30 cellular contexts compared by ENCODE assay signal in the genomic region with DNA sequence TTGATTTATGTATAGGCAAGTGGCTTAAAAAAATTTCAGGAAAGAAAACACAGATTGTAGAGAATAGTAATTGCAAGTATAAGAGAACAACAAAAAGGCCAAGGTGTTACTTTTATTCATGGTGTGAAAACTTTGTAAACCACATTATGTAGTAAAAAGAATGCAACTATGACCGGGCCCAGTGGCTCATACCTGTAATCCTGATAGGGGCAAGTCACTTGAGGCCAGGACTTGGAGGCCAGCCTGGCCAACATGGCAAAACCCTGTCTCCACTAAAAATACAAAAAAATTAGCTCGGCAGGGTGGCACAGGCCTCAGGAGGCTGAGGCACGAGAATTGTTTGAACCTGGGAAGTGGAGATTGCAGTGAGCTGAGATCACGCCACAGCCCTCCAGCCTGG.
"Had no signal": no experiment of that assay in that cellular context is flagged by ENCODE, and none has a peak within 500 bp of the region (broad histone marks: within the 10 kb centered on the region; RNA-seq: fewer than 3 reads in every experiment).

No MANE protein-coding gene starts in this region.

- H3K4me3 ChIP-seq: ovary, psoas muscle, right lobe of liver, sigmoid colon, stomach, thoracic aorta, thyroid gland, tibial nerve, upper lobe of right lung, uterus had no signal

- H3K4me1 Mint-ChIP-seq: naive B cell; nephron progenitor cell; stimulated activated effector memory CD8-positive, alpha-beta T cell treated with anti-CD3 and anti-CD28 coated beads, Interleukin-12 subunit alpha, Interleukin-12 subunit beta, amount 100 ng/mL, for 72 hours; stimulated activated naive B cell treated with anti-CD40 and anti-IgM and Interleukin-4, amounts not matched to agents 10 μg/mL and 1 μg/mL and 100 μg/mL, for 72 hours had no signal

- H3K4me1 ChIP-seq: parathyroid adenoma, psoas muscle, right lobe of liver, sigmoid colon, stomach, thyroid gland, tibial nerve, upper lobe of right lung, uterus had no signal

- H3K9me3 Mint-ChIP-seq: stimulated activated effector memory CD8-positive, alpha-beta T cell treated with anti-CD3 and anti-CD28 coated beads, Interleukin-12 subunit alpha, Interleukin-12 subunit beta, amount 100 ng/mL, for 72 hours; stimulated activated naive B cell treated with anti-CD40 and anti-IgM and Interleukin-4, amounts not matched to agents 10 μg/mL and 1 μg/mL and 100 μg/mL, for 72 hours; stimulated activated naive CD8-positive, alpha-beta T cell treated with anti-CD3 and anti-CD28 coated beads, Interleukin-15, Interleukin-2, amounts not matched to agents 100 ng/mL and 50 ng/mL, for 24 hours had no signal

- DNase-seq: naive B cell; naive thymus-derived CD8-positive, alpha-beta T cell; nephron progenitor cell; nucleus accumbens; ovary; posterior cingulate gyrus; psoas muscle; right cardiac atrium; right lobe of liver; sigmoid colon; small intestine; stimulated activated CD4-positive, alpha-beta T cell treated with anti-CD3 and anti-CD28 coated beads, Interleukin-15, amount 100 ng/mL, for 24 hours; stimulated activated CD4-positive, alpha-beta T cell treated with anti-CD3 and anti-CD28 coated beads, Interleukin-2, amount 100 ng/mL, for 24 hours; stimulated activated CD4-positive, alpha-beta T cell treated with anti-CD3 and anti-CD28 coated beads, Interleukin-2, amount 100 ng/mL, for 48 hours; stimulated activated CD4-positive, alpha-beta T cell treated with anti-CD3 and anti-CD28 coated beads, Interleukin-4, amount 100 ng/mL, for 24 hours; stimulated activated naive B cell treated with anti-CD40 and anti-IgM and Interleukin-4, amounts not matched to agents 10 μg/mL and 1 μg/mL and 100 μg/mL, for 72 hours; stimulated activated naive CD4-positive, alpha-beta T cell treated with Interleukin-2 at 50 U/mL for 16 hours; stomach; thyroid gland; upper lobe of right lung; uterus had no signal

- H3K27me3 Mint-ChIP-seq: progenitor cell of endocrine pancreas; stimulated activated naive CD8-positive, alpha-beta T cell treated with anti-CD3 and anti-CD28 coated beads, Interleukin-15, Interleukin-2, amounts not matched to agents 100 ng/mL and 50 ng/mL, for 24 hours; type B pancreatic cell had no signal

- H3K27me3 ChIP-seq: neutrophil, ovary, right lobe of liver, sigmoid colon, stomach, thyroid gland, tibial nerve, upper lobe of right lung, uterus had no signal

- H2AFZ ChIP-seq: parathyroid adenoma had no signal

- H3K79me2 ChIP-seq: parathyroid adenoma had no signal

- H3K36me3 ChIP-seq: neutrophil, ovary, right lobe of liver, sigmoid colon, stomach, thoracic aorta, thyroid gland, tibial nerve, upper lobe of right lung, uterus had no signal

- H3K36me3 Mint-ChIP-seq: naive B cell; naive thymus-derived CD8-positive, alpha-beta T cell; stimulated activated effector memory CD8-positive, alpha-beta T cell treated with anti-CD3 and anti-CD28 coated beads, Interleukin-12 subunit alpha, Interleukin-12 subunit beta, amount 100 ng/mL, for 72 hours; stimulated activated naive B cell treated with anti-CD40 and anti-IgM and Interleukin-4, amounts not matched to agents 10 μg/mL and 1 μg/mL and 100 μg/mL, for 72 hours; type B pancreatic cell had no signal

- H3K27ac Mint-ChIP-seq: naive B cell; nephron progenitor cell; progenitor cell of endocrine pancreas; stimulated activated effector memory CD8-positive, alpha-beta T cell treated with anti-CD3 and anti-CD28 coated beads, Interleukin-12 subunit alpha, Interleukin-12 subunit beta, amount 100 ng/mL, for 72 hours; stimulated activated naive B cell treated with anti-CD40 and anti-IgM and Interleukin-4, amounts not matched to agents 10 μg/mL and 1 μg/mL and 100 μg/mL, for 72 hours; stimulated activated naive CD8-positive, alpha-beta T cell treated with anti-CD3 and anti-CD28 coated beads, Interleukin-15, Interleukin-2, amounts not matched to agents 100 ng/mL and 50 ng/mL, for 24 hours; type B pancreatic cell had no signal

- ATAC-seq: naive thymus-derived CD8-positive, alpha-beta T cell; psoas muscle; right cardiac atrium; right lobe of liver; stimulated activated effector memory CD8-positive, alpha-beta T cell treated with anti-CD3 and anti-CD28 coated beads, Interleukin-12 subunit alpha, Interleukin-12 subunit beta, amount 100 ng/mL, for 72 hours; stimulated activated naive B cell treated with anti-CD40 and anti-IgM and Interleukin-4, amounts not matched to agents 10 μg/mL and 1 μg/mL and 100 μg/mL, for 72 hours; upper lobe of right lung had no signal

- H3K27ac ChIP-seq: neutrophil, ovary, parathyroid adenoma, psoas muscle, right lobe of liver, sigmoid colon, stomach, thoracic aorta, thyroid gland, tibial nerve, upper lobe of right lung, uterus had no signal

- H3K9me3 ChIP-seq: neutrophil, ovary, psoas muscle, right lobe of liver, sigmoid colon, thoracic aorta, thyroid gland, upper lobe of right lung, uterus had no signal

- H3K9ac ChIP-seq: parathyroid adenoma had no signal

- H3K4me3 Mint-ChIP-seq: naive B cell; nephron progenitor cell; neural crest cell; stimulated activated naive B cell treated with anti-CD40 and anti-IgM and Interleukin-4, amounts not matched to agents 10 μg/mL and 1 μg/mL and 100 μg/mL, for 72 hours; stimulated activated naive CD8-positive, alpha-beta T cell treated with anti-CD3 and anti-CD28 coated beads, Interleukin-15, Interleukin-2, amounts not matched to agents 100 ng/mL and 50 ng/mL, for 24 hours; type B pancreatic cell had no signal
